In genomic region chr18:56314396-56314795, GRCh38 we compare ENCODE assay signal across 1 cellular context.
TF ChIP-seq lines count a peak whose summit lies in the region.

No MANE protein-coding gene starts in this region.

TF ChIP-seq in GM23338, 12 proteins besides CTCF, POLR2A, EP300 and RAD21 (continued from another document):
- no peak for TF ChIP-seq REST (IDR thresholded peaks at IDR 0.05; ENCODE audit: unreplicated experiment)
- no peak for TF ChIP-seq ETS1 (IDR thresholded peaks at IDR 0.05)
- no peak for TF ChIP-seq STAT1 (IDR thresholded peaks at IDR 0.05; ENCODE audit: unreplicated experiment)
- TF ChIP-seq POLR2AphosphoS5 (IDR thresholded peaks at IDR 0.05; ENCODE audit: low read depth), result no peak
- TF ChIP-seq ZNF114 (CRISPR knock-in tag; IDR thresholded peaks at IDR 0.05), result no peak
- no peak for TF ChIP-seq ZNF462 (CRISPR knock-in tag; IDR thresholded peaks at IDR 0.05)
- TF ChIP-seq ZNF331 (CRISPR knock-in tag; IDR thresholded peaks at IDR 0.05; ENCODE audit: low read depth), result no peak
- TF ChIP-seq CREB1 (CRISPR knock-in tag; IDR thresholded peaks at IDR 0.05; ENCODE audit: low read depth), result no peak
